Comparison of ENCODE assay signal across 8 cellular contexts in genomic region chr17:3888343-3889171, GRCh38. TPM values are rescaled to one million over a fixed set of nuclear protein-coding genes. Genes with fewer than 3 reads are reported as not detected.
DNase-seq lines count a peak whose midpoint lies in the region; FAIRE-seq and TF ChIP-seq lines count a peak whose summit lies in the region.

No MANE protein-coding gene starts in this region.

- H3K9me3 ChIP-seq in Peyer's patch, result no peaks in the 10 kb centered on the region
- no peaks in the 10 kb centered on the region for H3K9me3 ChIP-seq in ovary

- peaks cover 5 to 46% (median 32%) of the 10 kb centered on the region in 4 donors for H3K4me1 ChIP-seq in Peyer's patch
- H3K4me1 ChIP-seq in ovary (ENCODE audit: insufficient read depth), result peaks cover 12% of the 10 kb centered on the region

- TF ChIP-seq CTCF in Peyer's patch (IDR thresholded peaks at IDR 0.05) (no peak), ovary (IDR thresholded peaks at IDR 0.05) (no peak)

- TF ChIP-seq POLR2A in H54 (IDR thresholded peaks at IDR 0.05; ENCODE audit: low read depth, low read length) (no peak), Peyer's patch (IDR thresholded peaks at IDR 0.05) (no peak), ovary (IDR thresholded peaks at IDR 0.05) (peak; percentile 61)

- no peak for TF ChIP-seq EP300 in ovary (IDR thresholded peaks at IDR 0.05)

- H3K27me3 ChIP-seq in Peyer's patch (no peaks in the 10 kb centered on the region), ovary (no peaks in the 10 kb centered on the region)

- FAIRE-seq in H54 (lab: Jason Lieb, UNC) (no peak), GM19239 (lab: Jason Lieb, UNC) (no peak)

- H3K4me3 ChIP-seq in Peyer's patch, result no peak overlapping the region
- H3K4me3 ChIP-seq in ovary, result no peak overlapping the region

- DNase-seq in H54 (ENCODE audit: insufficient read length, low spot score), result peak; percentile 91
- peak in 2 of 3 donors; percentile 80 to 81 for DNase-seq in Peyer's patch
- peak; percentile 51 for DNase-seq in fibroblast of peridontal ligament (ENCODE audit: extremely low read depth)
- peak; percentile 92 to 95 (median 94) for DNase-seq in ovary
- no peak for DNase-seq in activated CD8-positive, alpha-beta memory T cell treated with anti-CD3 and anti-CD28 coated beads for 24 hours
- DNase-seq in NK-92 (lab: John Stamatoyannopoulos, UW; ENCODE audit: unreplicated experiment), result no peak
- DNase-seq in GM19239 (ENCODE audit: insufficient read length, low spot score), result no peak
- DNase-seq in OCI-M2 (lab: John Stamatoyannopoulos, UW; ENCODE audit: unreplicated experiment), result no peak

- intact Hi-C loops in ovary (cut with DNase I), result no loop called here

- H3K27ac ChIP-seq in Peyer's patch (peak overlapping the region; percentile 74 to 87 (median 80)), ovary (peak overlapping the region; percentile 87 to 95)

- WGBS in ovary, 3 donors, result 20 to 35% (median 28%) methylated on average over 49 to 50 of the region's 50 CpGs

- H3K36me3 ChIP-seq in Peyer's patch (peaks cover 0 to 17% (median 0%) of the 10 kb centered on the region in 3 donors), ovary (no peaks in the 10 kb centered on the region)

RNA-seq across cellular contexts. Expression of gene CAMKK1, which starts 4.3 kb away (rescaled TPM):
- total RNA-seq in Peyer's patch (10 to 100 TPM in 1 of 4 donors, 1 to 10 TPM in 3; 2.5 to 13.2 (median 4.6) TPM), ovary (10 to 100 TPM in 3 of 7 donors, 1 to 10 TPM in 4; 4.7 to 15.1 (median 9.8) TPM)
- polyA plus RNA-seq in ovary, result 1 to 10 TPM; 2.8 to 4.6 TPM

RNA-seq across cellular contexts. Expression of gene P2RX1, which starts 27.7 kb away (rescaled TPM):
- total RNA-seq in Peyer's patch (10 to 100 TPM in 1 of 4 donors, 1 to 10 TPM in 2, under 1 TPM in 1; 0.88 to 27.2 (median 4.3) TPM), ovary (1 to 10 TPM in 2 of 7 donors, under 1 TPM in 5; 0.24 to 3.0 (median 0.65) TPM)
- 1 to 10 TPM; 3.2 to 4.6 TPM for polyA plus RNA-seq in ovary

RNA-seq across cellular contexts. Expression of gene NCBP3, which starts 42.5 kb away (rescaled TPM):
- total RNA-seq in Peyer's patch (10 to 100 TPM; 24.8 to 41.6 (median 32.2) TPM), ovary (10 to 100 TPM; 15.7 to 43.2 (median 37.6) TPM)
- polyA plus RNA-seq in ovary, result 10 to 100 TPM; 17.7 to 38.9 TPM

Comparison
In these comparisons a context has a peak if more than half of its experiments do, and no peak if none do; other contexts are left out.
1. DNase-seq: peak in H54 (single experiment), Peyer's patch (2 of 3), fibroblast of peridontal ligament (single experiment) and ovary (5 of 5); none in activated CD8-positive, alpha-beta memory T cell treated with anti-CD3 and anti-CD28 coated beads for 24 hours (single experiment), NK-92 (single experiment), GM19239 (single experiment) and OCI-M2 (single experiment).